Comparison of ENCODE assay signal across 19 cellular contexts in the genomic region with DNA sequence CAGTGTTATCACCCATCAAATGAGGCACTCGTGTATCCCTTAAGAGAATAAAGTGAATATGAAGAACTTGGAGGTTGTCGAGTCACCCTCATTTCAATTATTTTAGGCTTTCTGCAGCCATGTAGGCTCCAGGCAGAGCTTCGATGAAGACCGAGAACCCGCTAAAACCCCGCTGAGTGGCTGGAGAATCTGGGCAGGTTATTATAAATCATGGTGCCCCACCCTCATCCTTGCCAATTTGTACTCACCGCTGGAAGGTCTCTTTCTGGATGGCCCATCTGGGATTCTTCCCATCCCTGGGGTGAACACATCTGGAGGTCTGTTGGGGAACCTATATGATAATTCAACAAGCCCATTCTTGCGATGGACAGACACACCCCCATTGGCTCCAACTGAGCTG.
A peak's percentile ranks its signal among the peaks of the same experiment; 100 is the strongest.
DNase-seq lines count a peak whose midpoint lies in the region; ATAC-seq and TF ChIP-seq lines count a peak whose summit lies in the region.
"Had no signal": no experiment of that assay in that cellular context is flagged by ENCODE, and none has a peak within 500 bp of the region (broad histone marks: within the 10 kb centered on the region; RNA-seq: fewer than 3 reads in every experiment).

No MANE protein-coding gene starts in this region.

- CTCF ChIA-PET in AG04450 (lab: Charles Lee) = no interaction called here

- H3K36me3 Mint-ChIP-seq in naive thymus-derived CD8-positive, alpha-beta T cell = no peaks in the 10 kb centered on the region
- H3K36me3 Mint-ChIP-seq: CD4-positive, CD25-positive, alpha-beta regulatory T cell; CD8-positive, alpha-beta T cell had no signal

- H3K4me1 Mint-ChIP-seq in naive thymus-derived CD8-positive, alpha-beta T cell = no peaks in the 10 kb centered on the region
- H3K4me1 Mint-ChIP-seq: B cell had no signal

- no peak overlapping the region for H3K4me3 ChIP-seq in AG04450 (ENCODE audit: low read depth, low read length)
- no peak overlapping the region for H3K4me3 ChIP-seq in dorsolateral prefrontal cortex
- H3K4me3 ChIP-seq: A549, BLaER1, HAP-1 had no signal

- no peak for TF ChIP-seq CTCF in AG04450 (IDR thresholded peaks at IDR 0.05; ENCODE audit: low read depth, low read length)
- TF ChIP-seq CTCF in dorsolateral prefrontal cortex (IDR thresholded peaks at IDR 0.05 in 54 of 56, conservative IDR thresholded peaks at IDR 0.05 in 2 of 56; ENCODE audit: low read depth in 1 of 56, partially characterized antibody in 56 of 56) = no peak

- H3K4me3 Mint-ChIP-seq in naive thymus-derived CD8-positive, alpha-beta T cell = no peak overlapping the region
- H3K4me3 Mint-ChIP-seq: B cell; CD4-positive, CD25-positive, alpha-beta regulatory T cell; CD8-positive, alpha-beta T cell; HFFc6 had no signal

- peaks cover 74% of the 10 kb centered on the region for H3K9me3 ChIP-seq in AG04450 (ENCODE audit: control insufficient read depth, insufficient read depth, low read length)
- H3K9me3 ChIP-seq: BLaER1, Caco-2, HAP-1 had no signal

- ATAC-seq in HG02798 (IDR thresholded peaks at IDR 0.05; ENCODE audit: poor library complexity, unreplicated experiment) = no peak
- ATAC-seq in HG03097 (IDR thresholded peaks at IDR 0.05; ENCODE audit: low FRiP score, unreplicated experiment) = no peak
- ATAC-seq in naive thymus-derived CD8-positive, alpha-beta T cell = no peak
- ATAC-seq: A549; CD8-positive, alpha-beta T cell had no signal

- H3K27me3 ChIP-seq in AG04450 (ENCODE audit: control insufficient read depth, insufficient read depth, low read length) (no peaks in the 10 kb centered on the region), dorsolateral prefrontal cortex (peaks cover 0 to 4% (median 0%) of the 10 kb centered on the region in 45 donors)
- H3K27me3 ChIP-seq: BLaER1 had no signal

- peaks cover 0 to 6% (median 0%) of the 10 kb centered on the region in 9 donors for H3K9me3 Mint-ChIP-seq in naive thymus-derived CD8-positive, alpha-beta T cell
- H3K9me3 Mint-ChIP-seq: CD4-positive, CD25-positive, alpha-beta regulatory T cell; CD8-positive, alpha-beta T cell had no signal

- H3K27ac ChIP-seq in AG04450 (ENCODE audit: low read depth, low read length) = peak overlapping the region; percentile 11
- H3K27ac ChIP-seq in dorsolateral prefrontal cortex = peak overlapping the region in 47 of 59 donors; percentile 6 to 99 (median 93)
- H3K27ac ChIP-seq: A549, BLaER1, C4-2B had no signal

- no peak overlapping the region for H3K27ac Mint-ChIP-seq in naive thymus-derived CD8-positive, alpha-beta T cell
- H3K27ac Mint-ChIP-seq: B cell; CD4-positive, CD25-positive, alpha-beta regulatory T cell; CD8-positive, alpha-beta T cell; HFFc6 had no signal

- H3K27me3 Mint-ChIP-seq in naive thymus-derived CD8-positive, alpha-beta T cell = peaks cover 1 to 26% (median 10%) of the 10 kb centered on the region in 5 donors
- H3K27me3 Mint-ChIP-seq: B cell had no signal

- intact Hi-C loops in dorsolateral prefrontal cortex (cut with DNase I) = no loop called here

- DNase-seq in AG04450 (ENCODE audit: low read depth, low spot score) (no peak), dorsolateral prefrontal cortex (no peak), mesenteric fat pad (ENCODE audit: low spot score) (peak; percentile 30)
- DNase-seq in naive thymus-derived CD8-positive, alpha-beta T cell = no peak
- DNase-seq: 8988T; Caco-2; CD4-positive, CD25-positive, alpha-beta regulatory T cell; CD8-positive, alpha-beta T cell; DMS153; DND-41; GOT3; HFFc6 had no signal

- POLR2A ChIA-PET in AG04450 (lab: Yijun Ruan, JAX) = no interaction called here
- POLR2A ChIA-PET in naive thymus-derived CD8-positive, alpha-beta T cell (lab: Charles Lee) = no interaction called here
